Comparison of ENCODE assay signal across 20 cellular contexts in the genomic region with DNA sequence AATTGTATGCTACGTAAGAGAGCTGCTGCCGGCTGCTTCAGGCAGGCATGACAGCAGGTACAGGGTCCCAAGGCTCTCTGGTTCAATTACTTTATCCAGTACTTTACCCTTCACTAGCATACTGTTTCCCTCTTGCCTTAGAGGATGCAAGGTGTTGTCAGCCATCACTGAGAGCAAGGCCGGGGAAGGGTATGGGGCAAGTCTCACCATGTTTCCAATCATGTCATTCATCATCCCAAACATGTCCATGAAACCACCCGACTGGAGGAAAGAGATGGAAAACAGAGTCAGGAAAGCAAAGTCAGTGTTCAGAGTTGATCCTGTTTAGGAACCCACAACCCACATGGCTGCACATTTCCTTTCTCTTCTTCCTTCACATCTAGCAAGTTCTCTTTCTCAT. TPM values are rescaled to one million over a fixed set of nuclear protein-coding genes. Genes with fewer than 3 reads are reported as not detected.
DNase-seq lines count a peak whose midpoint lies in the region; ATAC-seq, FAIRE-seq and TF ChIP-seq lines count a peak whose summit lies in the region.
"Had no signal": no experiment of that assay in that cellular context is flagged by ENCODE, and none has a peak within 500 bp of the region (broad histone marks: within the 10 kb centered on the region; RNA-seq: fewer than 3 reads in every experiment).

No MANE protein-coding gene starts in this region.

- 0 out of 2 replicates have a peak, but pooled peaks cover 9% of the 10 kb centered on the region for H3F3A ChIP-seq in GM23338 (replicated peaks; ENCODE audit: low read depth)

- 94 to 100% methylated on average over 3 to 4 of the region's 4 CpGs for WGBS in endodermal cell (ENCODE audit: insufficient coverage in 1 of 2, insufficient read length in 1 of 2), 2 experiments

- no peak for DNase-seq in activated T-cell treated with anti-CD3 and anti-CD28 coated beads, Interleukin-2, amount 50 U/mL, for 72 hours
- no peak for DNase-seq in activated T-cell treated with anti-CD3 and anti-CD28 coated beads, Interleukin-2, amount 50 U/mL, for 1 hour
- DNase-seq in T-helper 17 cell: no peak
- DNase-seq in endodermal cell: no peak
- no peak for DNase-seq in activated CD4-positive, CD25-positive, alpha-beta regulatory T cell treated with anti-CD3 and anti-CD28 coated beads, Interleukin-2, amount 50 U/mL, for 72 hours
- no peak for DNase-seq in GM23338 (ENCODE audit: low spot score)
- no peak for DNase-seq in urothelium cell line (ENCODE audit: low spot score)
- DNase-seq: Calu3, DMS79 treated with DMSO at 0.1 percent for 48 hours, GM23248, NCI-H1048, NCI-H2107, NCI-H226, NCI-H526 treated with DMSO at 0.1 percent for 48 hours had no signal

- peaks cover 15% of the 10 kb centered on the region; the same call in 1 of the 2 replicates for H4K20me1 ChIP-seq in GM23338 (replicated peaks; ENCODE audit: insufficient read depth)

- peaks cover 58% of the 10 kb centered on the region for H3K36me3 ChIP-seq in endodermal cell (ENCODE audit: control insufficient read depth, insufficient read depth, low read length)
- H3K36me3 ChIP-seq in skeletal muscle satellite cell (ENCODE audit: insufficient read depth, low read length): peaks cover 61% of the 10 kb centered on the region
- H3K36me3 ChIP-seq in GM23338 (ENCODE audit: insufficient read depth): peaks cover 35% of the 10 kb centered on the region

- H3K4me1 ChIP-seq in endodermal cell (ENCODE audit: control insufficient read depth, insufficient read depth, low read length): peaks cover 5% of the 10 kb centered on the region
- peaks cover 15% of the 10 kb centered on the region for H3K4me1 ChIP-seq in skeletal muscle satellite cell (ENCODE audit: control insufficient read depth, insufficient read depth, low read length)
- peaks cover 17% of the 10 kb centered on the region for H3K4me1 ChIP-seq in GM23338 (ENCODE audit: insufficient read depth)

- H3K27me3 Mint-ChIP-seq in activated T-cell treated with anti-CD3 and anti-CD28 coated beads, Interleukin-2, amount 50 U/mL, for 72 hours (ENCODE audit: low read depth): no peaks in the 10 kb centered on the region
- H3K27me3 Mint-ChIP-seq in T-helper 17 cell (no peaks in the 10 kb centered on the region), endodermal cell (ENCODE audit: insufficient read depth) (no peaks in the 10 kb centered on the region), GM23338 (ENCODE audit: insufficient read depth, low read depth, poor library complexity) (peaks cover 21% of the 10 kb centered on the region)

- H3K27ac Mint-ChIP-seq in activated T-cell treated with anti-CD3 and anti-CD28 coated beads, Interleukin-2, amount 50 U/mL, for 72 hours: peak overlapping the region; percentile 85
- H3K27ac Mint-ChIP-seq in T-helper 17 cell: peak overlapping the region; percentile 93
- H3K27ac Mint-ChIP-seq in endodermal cell: peak overlapping the region; percentile 52
- H3K27ac Mint-ChIP-seq in GM23338: no peak overlapping the region

- H3K9me3 Mint-ChIP-seq in activated T-cell treated with anti-CD3 and anti-CD28 coated beads, Interleukin-2, amount 50 U/mL, for 72 hours: no peaks in the 10 kb centered on the region
- no peaks in the 10 kb centered on the region for H3K9me3 Mint-ChIP-seq in endodermal cell
- H3K9me3 Mint-ChIP-seq in GM23338: no peaks in the 10 kb centered on the region

- H3K4me2 ChIP-seq in skeletal muscle satellite cell (ENCODE audit: low read length) (no peak overlapping the region), GM23338 (no peak overlapping the region)

- H3K4me3 ChIP-seq in endodermal cell (ENCODE audit: low read length): no peak overlapping the region
- no peak overlapping the region for H3K4me3 ChIP-seq in skeletal muscle satellite cell (ENCODE audit: low read length)
- H3K4me3 ChIP-seq in GM23338: no peak overlapping the region
- H3K4me3 ChIP-seq: GM23248 had no signal

- H3K9ac ChIP-seq in endodermal cell (ENCODE audit: extremely low read depth, low read length, poor library complexity, severe bottlenecking) (no peak overlapping the region), skeletal muscle satellite cell (ENCODE audit: low read depth, low read length) (peak overlapping the region; percentile 14)

- no peak overlapping the region for H2AFZ ChIP-seq in GM23338
- H2AFZ ChIP-seq: GM23248 had no signal

- TF ChIP-seq CTCF in endodermal cell (conservative IDR thresholded peaks at IDR 0.05) (no peak), GM23338 (conservative IDR thresholded peaks at IDR 0.05; ENCODE audit: low read depth in 2 of 2) (no peak)

- peaks cover 14 to 38% of the 10 kb centered on the region in 2 donors for H3K36me3 Mint-ChIP-seq in activated T-cell treated with anti-CD3 and anti-CD28 coated beads, Interleukin-2, amount 50 U/mL, for 72 hours (ENCODE audit: insufficient read depth in 2 of 2)
- H3K36me3 Mint-ChIP-seq in T-helper 17 cell (ENCODE audit: low read depth) (peaks cover 12% of the 10 kb centered on the region), endodermal cell (ENCODE audit: low read depth) (peaks cover 62% of the 10 kb centered on the region), GM23338 (ENCODE audit: low read depth) (peaks cover 65% of the 10 kb centered on the region)

- H3K27ac ChIP-seq in endodermal cell (ENCODE audit: low read depth, low read length) (no peak overlapping the region), GM23338 (ENCODE audit: low read depth) (no peak overlapping the region)
- H3K27ac ChIP-seq: GM23248 had no signal

- no peaks in the 10 kb centered on the region for H3K27me3 ChIP-seq in endodermal cell (ENCODE audit: control insufficient read depth, insufficient read depth, low read length, poor library complexity, severe bottlenecking)
- no peaks in the 10 kb centered on the region for H3K27me3 ChIP-seq in skeletal muscle satellite cell (ENCODE audit: control insufficient read depth, insufficient read depth, low read length)
- no peaks in the 10 kb centered on the region for H3K27me3 ChIP-seq in GM23338 (ENCODE audit: insufficient read depth)

- no peak for FAIRE-seq in urothelium cell line (lab: Jason Lieb, UNC)
- FAIRE-seq: G401.6, GM12892 had no signal

- H3K9me3 ChIP-seq in T-helper 17 cell (ENCODE audit: control insufficient read depth, low read length, poor library complexity, severe bottlenecking): no peaks in the 10 kb centered on the region
- no peaks in the 10 kb centered on the region for H3K9me3 ChIP-seq in endodermal cell (ENCODE audit: control insufficient read depth, low read length)
- no peaks in the 10 kb centered on the region for H3K9me3 ChIP-seq in skeletal muscle satellite cell (replicated peaks; ENCODE audit: low read length)

- H3K4me3 Mint-ChIP-seq in activated T-cell treated with anti-CD3 and anti-CD28 coated beads, Interleukin-2, amount 50 U/mL, for 72 hours: no peak overlapping the region
- H3K4me3 Mint-ChIP-seq in T-helper 17 cell (no peak overlapping the region), endodermal cell (no peak overlapping the region), GM23338 (no peak overlapping the region)

- no peaks in the 10 kb centered on the region for H3K9me2 ChIP-seq in GM23338 (ENCODE audit: insufficient read depth)

- no peak for ATAC-seq in activated T-cell treated with anti-CD3 and anti-CD28 coated beads, Interleukin-2, amount 50 U/mL, for 72 hours (replicated peaks in 1 of 2)
- ATAC-seq in T-helper 17 cell (no peak), GM23338 (no peak)

- peaks cover 24% of the 10 kb centered on the region for H3K79me2 ChIP-seq in GM23338 (replicated peaks; ENCODE audit: insufficient read depth)

- H3K4me1 Mint-ChIP-seq in activated T-cell treated with anti-CD3 and anti-CD28 coated beads, Interleukin-2, amount 50 U/mL, for 72 hours (ENCODE audit: low read depth): peaks cover 30% of the 10 kb centered on the region
- peaks cover 29% of the 10 kb centered on the region for H3K4me1 Mint-ChIP-seq in T-helper 17 cell
- peaks cover 18% of the 10 kb centered on the region for H3K4me1 Mint-ChIP-seq in endodermal cell
- H3K4me1 Mint-ChIP-seq in GM23338: peaks cover 19% of the 10 kb centered on the region

RNA-seq across cellular contexts. Expression of a gene that starts 2.4 kb away (rescaled TPM):
- total RNA-seq in activated T-cell treated with anti-CD3 and anti-CD28 coated beads, Interleukin-2, amount 50 U/mL, for 72 hours: 100 to 1,000 TPM; 122 to 134 TPM
- 100 to 1,000 TPM; 104 to 108 TPM for total RNA-seq in T-helper 17 cell
- 100 to 1,000 TPM; 219 to 393 TPM for total RNA-seq in endodermal cell
- 177 TPM for polyA plus RNA-seq in endodermal cell (2013, experiment 1 of 2)
- polyA plus RNA-seq in endodermal cell (2013, experiment 2 of 2): 169 TPM
- 140 and 177 TPM in 2 replicates for total RNA-seq in skeletal muscle satellite cell (2012; rRNA removed)
- 289 and 292 TPM in 2 replicates for total RNA-seq in GM23338 (2014; rRNA removed; shearing (Covaris generic))
- polyA plus RNA-seq in GM23338 (2016; fragmentation: Nextera tagmentation; extraction: Ambion mirVana): 280 and 283 TPM in 2 replicates

RNA-seq across cellular contexts. Expression of a gene that starts 15.7 kb away (rescaled TPM):
- 100 to 1,000 TPM; 119 to 154 TPM for total RNA-seq in activated T-cell treated with anti-CD3 and anti-CD28 coated beads, Interleukin-2, amount 50 U/mL, for 72 hours
- total RNA-seq in T-helper 17 cell (10 to 100 TPM in 1 of 2 donors, 1 to 10 TPM in 1; 7.0 to 12.0 TPM), endodermal cell (100 to 1,000 TPM; 637 to 888 TPM)
- 935 TPM for polyA plus RNA-seq in endodermal cell (2013, experiment 1 of 2)
- 1,020 TPM for polyA plus RNA-seq in endodermal cell (2013, experiment 2 of 2)
- total RNA-seq in skeletal muscle satellite cell (2012; rRNA removed): 50.5 and 63.9 TPM in 2 replicates
- total RNA-seq in GM23338 (2014; rRNA removed; shearing (Covaris generic)): 82.4 and 111 TPM in 2 replicates
- 238 and 270 TPM in 2 replicates for polyA plus RNA-seq in GM23338 (2016; fragmentation: Nextera tagmentation; extraction: Ambion mirVana)

RNA-seq across cellular contexts. Expression of a gene that starts 21.8 kb away (rescaled TPM):
- total RNA-seq in activated T-cell treated with anti-CD3 and anti-CD28 coated beads, Interleukin-2, amount 50 U/mL, for 72 hours: 100 to 1,000 TPM; 117 to 188 TPM
- total RNA-seq in T-helper 17 cell (1 to 10 TPM; 3.8 to 4.6 TPM), endodermal cell (1 to 10 TPM; 1.9 to 7.3 TPM)
- 8.4 TPM for polyA plus RNA-seq in endodermal cell (2013, experiment 1 of 2)
- 5.8 TPM for polyA plus RNA-seq in endodermal cell (2013, experiment 2 of 2)
- total RNA-seq in skeletal muscle satellite cell (2012; rRNA removed): under 0.01 TPM in 1 of 2 replicates, not detected in the other
- 1.0 and 4.7 TPM in 2 replicates for total RNA-seq in GM23338 (2014; rRNA removed; shearing (Covaris generic))
- polyA plus RNA-seq in GM23338 (2016; fragmentation: Nextera tagmentation; extraction: Ambion mirVana): 3.7 and 3.9 TPM in 2 replicates
- total RNA-seq: Calu3, GM23248 had no signal

RNA-seq across cellular contexts. Expression of a gene that starts 26.7 kb away (rescaled TPM):
- 10 to 100 TPM; 30.2 to 39.7 TPM for total RNA-seq in activated T-cell treated with anti-CD3 and anti-CD28 coated beads, Interleukin-2, amount 50 U/mL, for 72 hours
- 10 to 100 TPM; 13.9 to 17.9 TPM for total RNA-seq in T-helper 17 cell
- 10 to 100 TPM; 43.3 to 69.2 TPM for total RNA-seq in endodermal cell
- polyA plus RNA-seq in endodermal cell (2013, experiment 1 of 2): 36.9 TPM
- 34.1 TPM for polyA plus RNA-seq in endodermal cell (2013, experiment 2 of 2)
- 95.3 and 114 TPM in 2 replicates for total RNA-seq in skeletal muscle satellite cell (2012; rRNA removed)
- 51.9 and 53.9 TPM in 2 replicates for total RNA-seq in GM23338 (2014; rRNA removed; shearing (Covaris generic))
- polyA plus RNA-seq in GM23338 (2016; fragmentation: Nextera tagmentation; extraction: Ambion mirVana): 36.9 and 37.7 TPM in 2 replicates

RNA-seq across cellular contexts. Expression of a gene that starts 38.8 kb away (rescaled TPM):
- 100 to 1,000 TPM; 126 to 141 TPM for total RNA-seq in activated T-cell treated with anti-CD3 and anti-CD28 coated beads, Interleukin-2, amount 50 U/mL, for 72 hours
- 100 to 1,000 TPM; 187 to 205 TPM for total RNA-seq in T-helper 17 cell
- 1 to 10 TPM in 1 of 2 donors, under 1 TPM in 1; 0.77 to 1.3 TPM for total RNA-seq in endodermal cell
- polyA plus RNA-seq in endodermal cell (2013, experiment 1 of 2): 2.2 TPM
- polyA plus RNA-seq in endodermal cell (2013, experiment 2 of 2): 1.7 TPM
- not detected in 2 replicates for total RNA-seq in skeletal muscle satellite cell (2012; rRNA removed)
- total RNA-seq in GM23338 (2014; rRNA removed; shearing (Covaris generic)): 1.5 and 2.2 TPM in 2 replicates
- polyA plus RNA-seq in GM23338 (2016; fragmentation: Nextera tagmentation; extraction: Ambion mirVana): 2.0 and 2.1 TPM in 2 replicates
- total RNA-seq: A673, Calu3, GM23248, HT1080, OCI-LY7 had no signal
- polyA plus RNA-seq: GM23248 had no signal

Comparison
In these comparisons a context has a peak if more than half of its experiments do, and no peak if none do; other contexts are left out.
1. RNA of a gene that starts 21.8 kb away (total RNA-seq): 117 to 188 TPM in activated T-cell treated with anti-CD3 and anti-CD28 coated beads, Interleukin-2, amount 50 U/mL, for 72 hours; 1.9 to 7.3 TPM in endodermal cell, 1.0 to 4.7 TPM in GM23338 and 3.8 to 4.6 TPM in T-helper 17 cell; every median in the first group is over 10 times any median in the second.